Comparison of ENCODE assay signal across 12 cellular contexts in genomic region chr1:154351363-154352068, GRCh38. TPM values are rescaled to one million over a fixed set of nuclear protein-coding genes. Genes with fewer than 3 reads are reported as not detected.
A peak's percentile ranks its signal among the peaks of the same experiment; 100 is the strongest.
DNase-seq lines count a peak whose midpoint lies in the region; ATAC-seq, FAIRE-seq and TF ChIP-seq lines count a peak whose summit lies in the region.
"Had no signal": no experiment of that assay in that cellular context is flagged by ENCODE, and none has a peak within 500 bp of the region (broad histone marks: within the 10 kb centered on the region; RNA-seq: fewer than 3 reads in every experiment).

No MANE protein-coding gene starts in this region.

- no peak overlapping the region for H3K9ac ChIP-seq in endocrine pancreas (ENCODE audit: control insufficient read depth, insufficient read depth, low read length)

- TF ChIP-seq CTCF in pancreas (IDR thresholded peaks at IDR 0.05): no peak

- intact Hi-C loops in pancreas (cut with DNase I): no loop called here

- WGBS in pancreas, 2 donors: 22 to 24% methylated on average over 14 of the region's 14 CpGs

- H3K27ac ChIP-seq in pancreas: peak overlapping the region in 3 of 4 donors; percentile 63 to 76 (median 75)
- no peak overlapping the region for H3K27ac ChIP-seq in caudate nucleus (ENCODE audit: low read depth, low read length)

- peak overlapping the region; percentile 47 for H3K4me3 ChIP-seq in endocrine pancreas (ENCODE audit: control insufficient read depth, insufficient read depth, low read length)
- H3K4me3 ChIP-seq in pancreas: no peak overlapping the region

- TF ChIP-seq POLR2A in GM12892 (IDR thresholded peaks at IDR 0.05; ENCODE audit: low read depth, low read length): no peak

- H3K9me3 ChIP-seq in endocrine pancreas (ENCODE audit: control insufficient read depth, low read length) (no peaks in the 10 kb centered on the region), pancreas (no peaks in the 10 kb centered on the region)

- DNase-seq in NCI-H2196 (lab: John Stamatoyannopoulos, UW; ENCODE audit: unreplicated experiment): peak; percentile 42
- DNase-seq in NCI-H2196 treated with DMSO at 0.1 percent for 48 hours (lab: John Stamatoyannopoulos, UW; ENCODE audit: unreplicated experiment): no peak
- DNase-seq in NCI-H2029 treated with DMSO at 0.1 percent for 48 hours (lab: John Stamatoyannopoulos, UW): peak; percentile 20
- peak in 4 of 6 donors; percentile 55 to 72 (median 66) for DNase-seq in pancreas
- no peak for DNase-seq in GM12892 (ENCODE audit: insufficient read length)
- DNase-seq in caudate nucleus (lab: John Stamatoyannopoulos, UW): no peak
- DNase-seq: 8988T; activated CD4-positive, CD25-positive, alpha-beta regulatory T cell; midbrain; right cardiac atrium had no signal

- H3K4me1 ChIP-seq in endocrine pancreas (ENCODE audit: control insufficient read depth, insufficient read depth, low read length): no peaks in the 10 kb centered on the region
- peaks cover 12 to 23% (median 19%) of the 10 kb centered on the region in 3 donors for H3K4me1 ChIP-seq in pancreas

- FAIRE-seq in pancreas (lab: Jason Lieb, UNC) (no peak), GM12892 (lab: Jason Lieb, UNC) (no peak)

- peak; percentile 35 to 62 (median 46) for ATAC-seq in pancreas
- no peak for ATAC-seq in SK-N-SH treated with all-trans-retinoic acid at 6 μM for 48 hours
- ATAC-seq: right cardiac atrium had no signal

- no peaks in the 10 kb centered on the region for H3K36me3 ChIP-seq in endocrine pancreas (ENCODE audit: control insufficient read depth, insufficient read depth, low read length)
- H3K36me3 ChIP-seq in pancreas: peaks cover 0 to 2% (median 0%) of the 10 kb centered on the region in 3 donors

- H3K27me3 ChIP-seq in endocrine pancreas (ENCODE audit: control insufficient read depth, insufficient read depth, low read length) (no peaks in the 10 kb centered on the region), pancreas (no peaks in the 10 kb centered on the region)

TF ChIP-seq in SK-N-SH treated with all-trans-retinoic acid at 6 μM for 48 hours, 23 proteins besides CTCF, POLR2A, EP300 and RAD21:
- TF ChIP-seq GLIS3 (CRISPR knock-in tag; IDR thresholded peaks at IDR 0.05) (no peak), ZNF8 (CRISPR knock-in tag; IDR thresholded peaks at IDR 0.05) (no peak), SNAI2 (CRISPR knock-in tag; IDR thresholded peaks at IDR 0.05) (no peak), BACH2 (CRISPR knock-in tag; IDR thresholded peaks at IDR 0.05; ENCODE audit: borderline replicate concordance) (no peak), ZNF70 (CRISPR knock-in tag; IDR thresholded peaks at IDR 0.05) (no peak)
- TF ChIP-seq, protein P1, sequence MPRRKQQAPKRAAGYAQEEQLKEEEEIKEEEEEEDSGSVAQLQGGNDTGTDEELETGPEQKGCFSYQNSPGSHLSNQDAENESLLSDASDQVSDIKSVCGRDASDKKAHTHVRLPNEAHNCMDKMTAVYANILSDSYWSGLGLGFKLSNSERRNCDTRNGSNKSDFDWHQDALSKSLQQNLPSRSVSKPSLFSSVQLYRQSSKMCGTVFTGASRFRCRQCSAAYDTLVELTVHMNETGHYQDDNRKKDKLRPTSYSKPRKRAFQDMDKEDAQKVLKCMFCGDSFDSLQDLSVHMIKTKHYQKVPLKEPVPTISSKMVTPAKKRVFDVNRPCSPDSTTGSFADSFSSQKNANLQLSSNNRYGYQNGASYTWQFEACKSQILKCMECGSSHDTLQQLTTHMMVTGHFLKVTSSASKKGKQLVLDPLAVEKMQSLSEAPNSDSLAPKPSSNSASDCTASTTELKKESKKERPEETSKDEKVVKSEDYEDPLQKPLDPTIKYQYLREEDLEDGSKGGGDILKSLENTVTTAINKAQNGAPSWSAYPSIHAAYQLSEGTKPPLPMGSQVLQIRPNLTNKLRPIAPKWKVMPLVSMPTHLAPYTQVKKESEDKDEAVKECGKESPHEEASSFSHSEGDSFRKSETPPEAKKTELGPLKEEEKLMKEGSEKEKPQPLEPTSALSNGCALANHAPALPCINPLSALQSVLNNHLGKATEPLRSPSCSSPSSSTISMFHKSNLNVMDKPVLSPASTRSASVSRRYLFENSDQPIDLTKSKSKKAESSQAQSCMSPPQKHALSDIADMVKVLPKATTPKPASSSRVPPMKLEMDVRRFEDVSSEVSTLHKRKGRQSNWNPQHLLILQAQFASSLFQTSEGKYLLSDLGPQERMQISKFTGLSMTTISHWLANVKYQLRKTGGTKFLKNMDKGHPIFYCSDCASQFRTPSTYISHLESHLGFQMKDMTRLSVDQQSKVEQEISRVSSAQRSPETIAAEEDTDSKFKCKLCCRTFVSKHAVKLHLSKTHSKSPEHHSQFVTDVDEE (CRISPR knock-in tag; IDR thresholded peaks at IDR 0.05): no peak
- TF ChIP-seq, protein P2, sequence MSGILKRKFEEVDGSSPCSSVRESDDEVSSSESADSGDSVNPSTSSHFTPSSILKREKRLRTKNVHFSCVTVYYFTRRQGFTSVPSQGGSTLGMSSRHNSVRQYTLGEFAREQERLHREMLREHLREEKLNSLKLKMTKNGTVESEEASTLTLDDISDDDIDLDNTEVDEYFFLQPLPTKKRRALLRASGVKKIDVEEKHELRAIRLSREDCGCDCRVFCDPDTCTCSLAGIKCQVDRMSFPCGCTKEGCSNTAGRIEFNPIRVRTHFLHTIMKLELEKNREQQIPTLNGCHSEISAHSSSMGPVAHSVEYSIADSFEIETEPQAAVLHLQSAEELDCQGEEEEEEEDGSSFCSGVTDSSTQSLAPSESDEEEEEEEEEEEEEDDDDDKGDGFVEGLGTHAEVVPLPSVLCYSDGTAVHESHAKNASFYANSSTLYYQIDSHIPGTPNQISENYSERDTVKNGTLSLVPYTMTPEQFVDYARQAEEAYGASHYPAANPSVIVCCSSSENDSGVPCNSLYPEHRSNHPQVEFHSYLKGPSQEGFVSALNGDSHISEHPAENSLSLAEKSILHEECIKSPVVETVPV (CRISPR knock-in tag; IDR thresholded peaks at IDR 0.05): no peak

RNA-seq across cellular contexts. Expression of gene ATP8B2, which starts 26.2 kb away (rescaled TPM):
- 10 to 100 TPM in 1 of 6 donors, 1 to 10 TPM in 5; 3.7 to 14.4 (median 6.1) TPM for total RNA-seq in pancreas
- polyA plus RNA-seq in pancreas: 1 to 10 TPM; 6.2 to 9.9 TPM
- 6.1 TPM for polyA plus RNA-seq in GM12892 (2012; ENCODE audit: missing spikeins)

RNA-seq across cellular contexts. Expression of gene AQP10, which starts 30.6 kb away (rescaled TPM):
- total RNA-seq in pancreas: under 1 TPM in 1 of 6 donors, not detected in 5; 0.09 TPM
- polyA plus RNA-seq in pancreas: under 1 TPM in 1 of 2 donors, not detected in 1; 0.07 TPM
- not detected for polyA plus RNA-seq in GM12892 (2012; ENCODE audit: missing spikeins)

RNA-seq across cellular contexts. Expression of gene IL6R, which starts 53.6 kb away (rescaled TPM):
- 10 to 100 TPM in 2 of 6 donors, 1 to 10 TPM in 4; 2.2 to 12.9 (median 7.1) TPM for total RNA-seq in pancreas
- 10 to 100 TPM in 1 of 2 donors, 1 to 10 TPM in 1; 4.3 to 10.3 TPM for polyA plus RNA-seq in pancreas
- polyA plus RNA-seq in GM12892 (2012; ENCODE audit: missing spikeins): 7.4 TPM

Comparison
In these comparisons a context has a peak if more than half of its experiments do, and no peak if none do; other contexts are left out.
1. DNase-seq: peak in NCI-H2196 (single experiment), NCI-H2029 treated with DMSO at 0.1 percent for 48 hours (single experiment) and pancreas (4 of 6); none in NCI-H2196 treated with DMSO at 0.1 percent for 48 hours (single experiment), GM12892 (single experiment) and caudate nucleus (0 of 61).